1 cellular context compared by ENCODE assay signal in genomic region chr14:68902357-68902756, GRCh38.
TF ChIP-seq lines count a peak whose summit lies in the region.

No MANE protein-coding gene starts in this region.

TF ChIP-seq in GM23338, 12 proteins besides CTCF, POLR2A, EP300 and RAD21 (continued from another document):
- TF ChIP-seq REST (IDR thresholded peaks at IDR 0.05; ENCODE audit: unreplicated experiment) (no peak), POLR2AphosphoS5 (IDR thresholded peaks at IDR 0.05; ENCODE audit: low read depth) (no peak), EZH2phosphoT487 (IDR thresholded peaks at IDR 0.05; ENCODE audit: unreplicated experiment) (no peak), JUNB (IDR thresholded peaks at IDR 0.05; ENCODE audit: unreplicated experiment) (no peak), ETS1 (IDR thresholded peaks at IDR 0.05) (no peak)
